ENCODE assay signal across 8 cellular contexts in the genomic region with DNA sequence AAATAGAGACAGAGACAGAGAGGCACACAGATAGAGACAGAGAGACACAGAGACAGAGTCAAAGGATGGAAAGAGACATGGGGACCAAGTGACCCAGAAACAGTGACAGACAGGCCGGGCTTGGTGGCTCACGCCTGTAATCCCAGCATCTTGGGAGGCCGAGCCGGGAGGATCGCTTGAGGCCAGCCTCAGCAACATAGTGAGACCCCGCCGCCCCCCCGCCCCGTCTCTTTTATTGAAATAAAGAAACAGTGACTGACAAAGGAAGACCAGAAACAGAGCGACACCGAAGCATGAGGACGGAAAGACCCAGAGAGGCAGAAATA. TPM values are rescaled to one million over a fixed set of nuclear protein-coding genes. Genes with fewer than 3 reads are reported as not detected.
DNase-seq lines count a peak whose midpoint lies in the region; ATAC-seq and TF ChIP-seq lines count a peak whose summit lies in the region.

No MANE protein-coding gene starts in this region.

- CTCF ChIA-PET in activated CD4-positive, alpha-beta T cell treated with anti-CD3 and anti-CD28 coated beads for 36 hours (lab: Charles Lee): interaction anchor here (1.4 kb wide), 1 partner anchor 121 kb away, joined by 10 read pairs; no protein-coding TSS in a partner anchor

- peaks cover 21% of the 10 kb centered on the region for H3K4me1 Mint-ChIP-seq in activated CD4-positive, alpha-beta T cell treated with anti-CD3 and anti-CD28 coated beads for 36 hours

- H3K4me3 ChIP-seq in body of pancreas (no peak overlapping the region), liver (ENCODE audit: low read depth in 1 of 3, low read length in 3 of 3) (peak overlapping the region in 1 of 3 donors; percentile 38), thoracic aorta (peak overlapping the region; percentile 80)

- no peak for ATAC-seq in activated CD4-positive, alpha-beta T cell treated with anti-CD3 and anti-CD28 coated beads for 36 hours
- ATAC-seq in body of pancreas (no peak), thoracic aorta (ENCODE audit: insufficient number of reproducible peaks, low FRiP score, low read depth) (no peak), HG03025 (IDR thresholded peaks at IDR 0.05; ENCODE audit: low FRiP score, unreplicated experiment) (no peak)

- peaks cover 21% of the 10 kb centered on the region for H3K27me3 Mint-ChIP-seq in activated CD4-positive, alpha-beta T cell treated with anti-CD3 and anti-CD28 coated beads for 36 hours

- peak overlapping the region; percentile 34 to 75 for H3K9ac ChIP-seq in liver (ENCODE audit: low read depth in 1 of 2, low read length in 2 of 2)

- H3K27me3 ChIP-seq in body of pancreas: no peaks in the 10 kb centered on the region
- H3K27me3 ChIP-seq in liver (ENCODE audit: control insufficient read depth in 4 of 4, insufficient read depth in 4 of 4, low read length in 3 of 4): no peaks in the 10 kb centered on the region
- no peaks in the 10 kb centered on the region for H3K27me3 ChIP-seq in thoracic aorta (replicated peaks; ENCODE audit: insufficient read depth)

- POLR2A ChIA-PET in activated CD4-positive, alpha-beta T cell treated with anti-CD3 and anti-CD28 coated beads for 36 hours (lab: Charles Lee): no interaction called here

- H3K9me3 ChIP-seq in body of pancreas (no peaks in the 10 kb centered on the region), liver (ENCODE audit: control insufficient read depth in 4 of 4, low read length in 3 of 4) (no peaks in the 10 kb centered on the region), thoracic aorta (no peaks in the 10 kb centered on the region)

- H3K4me3 Mint-ChIP-seq in activated CD4-positive, alpha-beta T cell treated with anti-CD3 and anti-CD28 coated beads for 36 hours: peak overlapping the region; percentile 73

- TF ChIP-seq RAD21 in liver (IDR thresholded peaks at IDR 0.05): no peak

- TF ChIP-seq CTCF in body of pancreas (IDR thresholded peaks at IDR 0.05) (no peak), liver (IDR thresholded peaks at IDR 0.05; ENCODE audit: low read depth, low read length, missing input control) (no peak), thoracic aorta (IDR thresholded peaks at IDR 0.05) (no peak)

- H3K27ac ChIP-seq in body of pancreas: peak overlapping the region in 3 of 4 donors; percentile 72 to 98 (median 94)
- peak overlapping the region; percentile 66 to 80 for H3K27ac ChIP-seq in liver (ENCODE audit: low read depth in 1 of 2, low read length in 2 of 2)
- peak overlapping the region; percentile 62 to 76 for H3K27ac ChIP-seq in thoracic aorta

- H3K36me3 ChIP-seq in body of pancreas (replicated peaks in 1 of 2; ENCODE audit: insufficient read depth in 1 of 2, low read depth in 2 of 2) (no peaks in the 10 kb centered on the region), liver (ENCODE audit: control insufficient read depth in 4 of 4, insufficient read depth in 3 of 4, low read depth in 1 of 4, low read length in 3 of 4) (no peaks in the 10 kb centered on the region), thoracic aorta (no peaks in the 10 kb centered on the region)

- no peak for TF ChIP-seq POLR2A in body of pancreas (IDR thresholded peaks at IDR 0.05)

- no peaks in the 10 kb centered on the region for H3K36me3 Mint-ChIP-seq in activated CD4-positive, alpha-beta T cell treated with anti-CD3 and anti-CD28 coated beads for 36 hours (ENCODE audit: low read depth)

- H3K4me1 ChIP-seq in body of pancreas: peaks cover 42% of the 10 kb centered on the region
- peaks cover 9 to 37% (median 26%) of the 10 kb centered on the region in 4 donors for H3K4me1 ChIP-seq in liver (ENCODE audit: control insufficient read depth in 4 of 4, insufficient read depth in 4 of 4, low read length in 3 of 4)
- H3K4me1 ChIP-seq in thoracic aorta (ENCODE audit: control insufficient read depth in 1 of 2, low read depth in 2 of 2): peaks cover 16 to 33% of the 10 kb centered on the region in 2 donors

- 8 to 10% methylated on average over 12 of the region's 12 CpGs for WGBS in body of pancreas, 2 donors
- WGBS in liver: 10% methylated on average over 12 of the region's 12 CpGs

- no peak for DNase-seq in activated CD4-positive, alpha-beta T cell treated with anti-CD3 and anti-CD28 coated beads for 36 hours
- no peak for DNase-seq in activated CD4-positive, alpha-beta T cell treated with anti-CD3 and anti-CD28 coated beads for 48 hours
- DNase-seq in body of pancreas (no peak), thoracic aorta (ENCODE audit: low spot score) (peak; percentile 32), NCI-H2196 (lab: John Stamatoyannopoulos, UW; ENCODE audit: unreplicated experiment) (no peak)
- DNase-seq in activated effector memory CD4-positive, alpha-beta T cell treated with anti-CD3 and anti-CD28 coated beads, Interleukin-2, amount 50 U/mL, for 16 hours: no peak

- intact Hi-C loops in activated CD4-positive, alpha-beta T cell treated with anti-CD3 and anti-CD28 coated beads for 36 hours (cut with DNase I, micrococcal nuclease): loop anchor here (1.0 to 10.0 kb wide), 13 partner anchors 45 to 334 kb away; a partner anchor contains a TSS
- intact Hi-C loops in body of pancreas (cut with DNase I): no loop called here

- peak overlapping the region; percentile 10 for H3K27ac Mint-ChIP-seq in activated CD4-positive, alpha-beta T cell treated with anti-CD3 and anti-CD28 coated beads for 36 hours

- H3K9me3 Mint-ChIP-seq in activated CD4-positive, alpha-beta T cell treated with anti-CD3 and anti-CD28 coated beads for 36 hours (ENCODE audit: low read depth): no peaks in the 10 kb centered on the region

TF ChIP-seq in liver, 16 proteins besides CTCF, POLR2A, EP300 and RAD21:
- no peak for TF ChIP-seq SP1 (IDR thresholded peaks at IDR 0.05)
- TF ChIP-seq FOXA1 (IDR thresholded peaks at IDR 0.05): no peak
- TF ChIP-seq GABPA (IDR thresholded peaks at IDR 0.05 in 1 of 2, conservative IDR thresholded peaks at IDR 0.05 in 1 of 2): no peak
- TF ChIP-seq, protein P1, sequence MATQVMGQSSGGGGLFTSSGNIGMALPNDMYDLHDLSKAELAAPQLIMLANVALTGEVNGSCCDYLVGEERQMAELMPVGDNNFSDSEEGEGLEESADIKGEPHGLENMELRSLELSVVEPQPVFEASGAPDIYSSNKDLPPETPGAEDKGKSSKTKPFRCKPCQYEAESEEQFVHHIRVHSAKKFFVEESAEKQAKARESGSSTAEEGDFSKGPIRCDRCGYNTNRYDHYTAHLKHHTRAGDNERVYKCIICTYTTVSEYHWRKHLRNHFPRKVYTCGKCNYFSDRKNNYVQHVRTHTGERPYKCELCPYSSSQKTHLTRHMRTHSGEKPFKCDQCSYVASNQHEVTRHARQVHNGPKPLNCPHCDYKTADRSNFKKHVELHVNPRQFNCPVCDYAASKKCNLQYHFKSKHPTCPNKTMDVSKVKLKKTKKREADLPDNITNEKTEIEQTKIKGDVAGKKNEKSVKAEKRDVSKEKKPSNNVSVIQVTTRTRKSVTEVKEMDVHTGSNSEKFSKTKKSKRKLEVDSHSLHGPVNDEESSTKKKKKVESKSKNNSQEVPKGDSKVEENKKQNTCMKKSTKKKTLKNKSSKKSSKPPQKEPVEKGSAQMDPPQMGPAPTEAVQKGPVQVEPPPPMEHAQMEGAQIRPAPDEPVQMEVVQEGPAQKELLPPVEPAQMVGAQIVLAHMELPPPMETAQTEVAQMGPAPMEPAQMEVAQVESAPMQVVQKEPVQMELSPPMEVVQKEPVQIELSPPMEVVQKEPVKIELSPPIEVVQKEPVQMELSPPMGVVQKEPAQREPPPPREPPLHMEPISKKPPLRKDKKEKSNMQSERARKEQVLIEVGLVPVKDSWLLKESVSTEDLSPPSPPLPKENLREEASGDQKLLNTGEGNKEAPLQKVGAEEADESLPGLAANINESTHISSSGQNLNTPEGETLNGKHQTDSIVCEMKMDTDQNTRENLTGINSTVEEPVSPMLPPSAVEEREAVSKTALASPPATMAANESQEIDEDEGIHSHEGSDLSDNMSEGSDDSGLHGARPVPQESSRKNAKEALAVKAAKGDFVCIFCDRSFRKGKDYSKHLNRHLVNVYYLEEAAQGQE (IDR thresholded peaks at IDR 0.05): no peak
- TF ChIP-seq, protein P2, sequence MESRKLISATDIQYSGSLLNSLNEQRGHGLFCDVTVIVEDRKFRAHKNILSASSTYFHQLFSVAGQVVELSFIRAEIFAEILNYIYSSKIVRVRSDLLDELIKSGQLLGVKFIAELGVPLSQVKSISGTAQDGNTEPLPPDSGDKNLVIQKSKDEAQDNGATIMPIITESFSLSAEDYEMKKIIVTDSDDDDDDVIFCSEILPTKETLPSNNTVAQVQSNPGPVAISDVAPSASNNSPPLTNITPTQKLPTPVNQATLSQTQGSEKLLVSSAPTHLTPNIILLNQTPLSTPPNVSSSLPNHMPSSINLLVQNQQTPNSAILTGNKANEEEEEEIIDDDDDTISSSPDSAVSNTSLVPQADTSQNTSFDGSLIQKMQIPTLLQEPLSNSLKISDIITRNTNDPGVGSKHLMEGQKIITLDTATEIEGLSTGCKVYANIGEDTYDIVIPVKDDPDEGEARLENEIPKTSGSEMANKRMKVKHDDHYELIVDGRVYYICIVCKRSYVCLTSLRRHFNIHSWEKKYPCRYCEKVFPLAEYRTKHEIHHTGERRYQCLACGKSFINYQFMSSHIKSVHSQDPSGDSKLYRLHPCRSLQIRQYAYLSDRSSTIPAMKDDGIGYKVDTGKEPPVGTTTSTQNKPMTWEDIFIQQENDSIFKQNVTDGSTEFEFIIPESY (IDR thresholded peaks at IDR 0.05): no peak
- no peak for TF ChIP-seq HNF4G (IDR thresholded peaks at IDR 0.05)
- TF ChIP-seq HNF4A (conservative IDR thresholded peaks at IDR 0.05): no peak
- no peak for TF ChIP-seq EGR1 (IDR thresholded peaks at IDR 0.05; ENCODE audit: low read depth in 2 of 2)
- no peak for TF ChIP-seq NR2F2 (IDR thresholded peaks at IDR 0.05)
- TF ChIP-seq JUND (IDR thresholded peaks at IDR 0.05): no peak
TF ChIP-seq in liver: peak in this region for 0.

RNA-seq across cellular contexts. Expression of a gene that starts 0.8 kb away (rescaled TPM):
- under 1 TPM; 0.80 to 0.93 TPM for total RNA-seq in activated CD4-positive, alpha-beta T cell treated with anti-CD3 and anti-CD28 coated beads for 36 hours
- 100 to 1,000 TPM in 1 of 2 donors, 10 to 100 TPM in 1; 54.0 to 137 TPM for total RNA-seq in body of pancreas
- total RNA-seq in liver: 10 to 100 TPM; 49.4 to 54.9 TPM
- polyA plus RNA-seq in liver: 10 to 100 TPM; 56.2 to 77.5 TPM
- 10 to 100 TPM; 61.7 to 84.3 TPM for total RNA-seq in thoracic aorta

RNA-seq across cellular contexts. Expression of a gene that starts 36.3 kb away (rescaled TPM):
- total RNA-seq in activated CD4-positive, alpha-beta T cell treated with anti-CD3 and anti-CD28 coated beads for 36 hours: not detected
- total RNA-seq in body of pancreas (10 to 100 TPM; 89.2 to 89.3 TPM), liver (10 to 100 TPM; 15.1 to 87.4 TPM), thoracic aorta (100 to 1,000 TPM in 1 of 2 donors, 10 to 100 TPM in 1; 77.7 to 178 TPM)
- 10 to 100 TPM; 10.5 to 23.1 TPM for polyA plus RNA-seq in liver

RNA-seq across cellular contexts. Expression of a gene that starts 45.8 kb away (rescaled TPM):
- total RNA-seq in activated CD4-positive, alpha-beta T cell treated with anti-CD3 and anti-CD28 coated beads for 36 hours: 100 to 1,000 TPM; 120 to 132 TPM
- 10 to 100 TPM; 19.7 to 34.3 TPM for total RNA-seq in body of pancreas
- 10 to 100 TPM; 28.3 to 34.4 TPM for total RNA-seq in liver
- polyA plus RNA-seq in liver: 10 to 100 TPM; 27.0 to 33.0 TPM
- total RNA-seq in thoracic aorta: 10 to 100 TPM; 24.9 to 48.5 TPM

Comparison
In these comparisons a context has a peak if more than half of its experiments do, and no peak if none do; other contexts are left out.
1. RNA of a gene that starts 0.8 kb away (total RNA-seq): 54.0 to 137 TPM in body of pancreas, 61.7 to 84.3 TPM in thoracic aorta and 49.4 to 54.9 TPM in liver; 0.80 to 0.93 TPM in activated CD4-positive, alpha-beta T cell treated with anti-CD3 and anti-CD28 coated beads for 36 hours; every median in the first group is over 10 times any median in the second.
2. RNA of a gene that starts 36.3 kb away (total RNA-seq): 77.7 to 178 TPM in thoracic aorta, 89.2 to 89.3 TPM in body of pancreas and 15.1 to 87.4 TPM in liver; not detected in activated CD4-positive, alpha-beta T cell treated with anti-CD3 and anti-CD28 coated beads for 36 hours; every median in the first group is over 10 times any median in the second.
3. Peak in every context shown above with its lines, with median percentiles within 50 percentile points of each other: H3K27ac ChIP-seq.